Comparison of ENCODE assay signal across 7 cellular contexts in genomic region chr11:62725686-62726085, GRCh38. TPM values are rescaled to one million over a fixed set of nuclear protein-coding genes. Genes with fewer than 3 reads are reported as not detected.
A peak's percentile ranks its signal among the peaks of the same experiment; 100 is the strongest.
DNase-seq lines count a peak whose midpoint lies in the region; ATAC-seq and TF ChIP-seq lines count a peak whose summit lies in the region.

No MANE protein-coding gene starts in this region.

- POLR2A ChIA-PET in WTC11 (lab: Charles Lee) = interaction anchor here (1.1 to 4.2 kb wide), 4 partner anchors 16 to 44 kb away, joined by 3 to 34 read pairs (median 20); partner anchors contain the start of genes BSCL2, GNG3 and ZBTB3

- intact Hi-C loops in spleen (cut with DNase I; ENCODE audit: low total_unique reads) = no loop called here

- H3K36me3 ChIP-seq in iPS DF 6.9 (ENCODE audit: control insufficient read depth, insufficient read depth, low read length) (peaks cover 17% of the 10 kb centered on the region), spleen (peaks cover 17 to 46% (median 34%) of the 10 kb centered on the region in 6 donors)

- H3K27me3 Mint-ChIP-seq in WTC11 (ENCODE audit: low read depth) = peaks cover 4% of the 10 kb centered on the region; the same call in 1 of the 2 replicates

- H3K27ac ChIP-seq in HL-60 (replicated peaks) (peak overlapping the region; percentile 89), iPS DF 6.9 (ENCODE audit: low read length) (no peak overlapping the region), spleen (peak overlapping the region in 7 of 8 donors; percentile 78 to 98 (median 96))

- CTCF ChIA-PET in WTC11 (lab: Charles Lee) = interaction anchor here (2.9 to 7.6 kb wide), 3 partner anchors 28 to 62 kb away, joined by 32 to 59 read pairs (median 44); partner anchors contain the start of genes TAF6L, TMEM179B and ZBTB3

- no peaks in the 10 kb centered on the region for H3K9me3 Mint-ChIP-seq in WTC11

- WGBS in iPS DF 6.9 (ENCODE audit: insufficient coverage, insufficient read length) = no CpG with 5 or more reads among the region's 8 CpGs
- 0 to 4% (median 1%) methylated on average over 8 of the region's 8 CpGs for WGBS in spleen, 5 donors

- H3K4me1 ChIP-seq in iPS DF 6.9 (ENCODE audit: control insufficient read depth, insufficient read depth, low read length) = no peaks in the 10 kb centered on the region; the same call in 1 of the 2 replicates
- peaks cover 27 to 80% (median 57%) of the 10 kb centered on the region in 6 donors for H3K4me1 ChIP-seq in spleen

- TF ChIP-seq CTCF in HL-60 (IDR thresholded peaks at IDR 0.05; ENCODE audit: insufficient read depth, low read length) (no peak), WTC11 (IDR thresholded peaks at IDR 0.05) (no peak), spleen (IDR thresholded peaks at IDR 0.05 in 8 of 11, conservative IDR thresholded peaks at IDR 0.05 in 3 of 11) (no peak)

- peaks cover 25% of the 10 kb centered on the region for H3K4me1 Mint-ChIP-seq in WTC11

- H3K4me3 ChIP-seq in HL-60 (replicated peaks; ENCODE audit: insufficient read depth, low read length) = peak overlapping the region; percentile 93
- H3K4me3 ChIP-seq in iPS DF 6.9 (ENCODE audit: low read length) = peak overlapping the region; percentile 46; the same call in 1 of the 2 replicates
- H3K4me3 ChIP-seq in spleen = peak overlapping the region; percentile 73 to 99 (median 94)

- no peaks in the 10 kb centered on the region for H3K9me3 ChIP-seq in iPS DF 6.9 (ENCODE audit: control insufficient read depth, insufficient read depth, low read length)
- no peaks in the 10 kb centered on the region for H3K9me3 ChIP-seq in spleen

- H3K27me3 ChIP-seq in HL-60 (ENCODE audit: insufficient read depth, poor library complexity, severe bottlenecking) = no peaks in the 10 kb centered on the region
- no peaks in the 10 kb centered on the region for H3K27me3 ChIP-seq in iPS DF 6.9 (ENCODE audit: control insufficient read depth, insufficient read depth, low read length)
- no peaks in the 10 kb centered on the region for H3K27me3 ChIP-seq in spleen (replicated peaks in 1 of 7)

- peaks cover 50% of the 10 kb centered on the region for H3K36me3 Mint-ChIP-seq in WTC11

- H3K4me3 Mint-ChIP-seq in WTC11 = peak overlapping the region; percentile 98

- ATAC-seq in WTC11 = no peak

- DNase-seq in HL-60 (ENCODE audit: low read depth in 1 of 2, low spot score in 1 of 2) = no peak
- DNase-seq in WTC11 (ENCODE audit: low spot score) = no peak
- DNase-seq in iPS DF 6.9 (ENCODE audit: low read depth, low spot score) = no peak
- no peak for DNase-seq in spleen
- no peak for DNase-seq in stimulated activated CD4-positive, alpha-beta T cell treated with anti-CD3 and anti-CD28 coated beads, Interleukin-1b, Interleukin-23, amount 100 ng/mL, for 48 hours
- no peak for DNase-seq in effector CD4-positive, alpha-beta T cell
- DNase-seq in NCI-H128 (lab: John Stamatoyannopoulos, UW; ENCODE audit: unreplicated experiment) = no peak

- TF ChIP-seq POLR2A in spleen (IDR thresholded peaks at IDR 0.05) = no peak

- H3K27ac Mint-ChIP-seq in WTC11 = peak overlapping the region; percentile 31

TF ChIP-seq in WTC11, 78 proteins besides CTCF, POLR2A, EP300 and RAD21 (continues in another document):
- TF ChIP-seq ATF6 (CRISPR knock-in tag; IDR thresholded peaks at IDR 0.05) (no peak), MYBL2 (CRISPR knock-in tag; IDR thresholded peaks at IDR 0.05) (no peak), ZNF532 (CRISPR knock-in tag; IDR thresholded peaks at IDR 0.05; ENCODE audit: borderline replicate concordance) (no peak), PREB (CRISPR knock-in tag; IDR thresholded peaks at IDR 0.05; ENCODE audit: borderline replicate concordance) (no peak), ZBTB43 (CRISPR knock-in tag; IDR thresholded peaks at IDR 0.05) (no peak), NFATC4 (CRISPR knock-in tag; IDR thresholded peaks at IDR 0.05) (no peak), CREB1 (CRISPR knock-in tag; IDR thresholded peaks at IDR 0.05) (no peak), USF2 (CRISPR knock-in tag; IDR thresholded peaks at IDR 0.05) (no peak), EMX1 (CRISPR knock-in tag; IDR thresholded peaks at IDR 0.05) (no peak), NFE2L1 (CRISPR knock-in tag; IDR thresholded peaks at IDR 0.05) (no peak), TEAD1 (CRISPR knock-in tag; IDR thresholded peaks at IDR 0.05) (no peak)

RNA-seq across cellular contexts. Expression of gene HNRNPUL2, which starts 1.6 kb away (rescaled TPM):
- total RNA-seq in WTC11 (2021) (42.1 to 42.9 TPM (median 42.2 TPM) in 3 replicates), spleen (10 to 100 TPM; 39.3 to 62.8 (median 48.5) TPM)
- 10 to 100 TPM; 26.4 to 37.1 (median 29.3) TPM for polyA plus RNA-seq in spleen

RNA-seq across cellular contexts. Expression of gene TTC9C, which starts 2.6 kb away (rescaled TPM):
- total RNA-seq in WTC11 (2021) (39.7 to 48.7 TPM (median 39.8 TPM) in 3 replicates), spleen (10 to 100 TPM; 25.4 to 47.1 (median 30.5) TPM)
- 10 to 100 TPM; 27.8 to 35.6 (median 33.4) TPM for polyA plus RNA-seq in spleen

RNA-seq across cellular contexts. Expression of gene GNG3, which starts 18.2 kb away (rescaled TPM):
- total RNA-seq in WTC11 (2021) (3.5 to 6.0 TPM (median 3.9 TPM) in 3 replicates), spleen (not detected)
- polyA plus RNA-seq in spleen = under 1 TPM in 2 of 3 donors, not detected in 1; 0.12 to 0.13 TPM

RNA-seq across cellular contexts. Expression of gene BSCL2, which starts 18.5 kb away (rescaled TPM):
- total RNA-seq in WTC11 (2021) = 92.0 to 97.2 TPM (median 92.0 TPM) in 3 replicates
- 10 to 100 TPM; 25.6 to 66.0 (median 34.4) TPM for total RNA-seq in spleen
- polyA plus RNA-seq in spleen = 10 to 100 TPM; 47.7 to 62.6 (median 47.8) TPM

RNA-seq across cellular contexts. Expression of gene ZBTB3, which starts 28.3 kb away (rescaled TPM):
- total RNA-seq in WTC11 (2021) (82.3 to 88.1 TPM (median 88.0 TPM) in 3 replicates), spleen (10 to 100 TPM in 5 of 7 donors, 1 to 10 TPM in 2; 6.6 to 14.5 (median 11.1) TPM)
- 1 to 10 TPM; 3.2 to 4.9 (median 3.9) TPM for polyA plus RNA-seq in spleen
